ENCODE assay signal across 1 cellular context in the genomic region with DNA sequence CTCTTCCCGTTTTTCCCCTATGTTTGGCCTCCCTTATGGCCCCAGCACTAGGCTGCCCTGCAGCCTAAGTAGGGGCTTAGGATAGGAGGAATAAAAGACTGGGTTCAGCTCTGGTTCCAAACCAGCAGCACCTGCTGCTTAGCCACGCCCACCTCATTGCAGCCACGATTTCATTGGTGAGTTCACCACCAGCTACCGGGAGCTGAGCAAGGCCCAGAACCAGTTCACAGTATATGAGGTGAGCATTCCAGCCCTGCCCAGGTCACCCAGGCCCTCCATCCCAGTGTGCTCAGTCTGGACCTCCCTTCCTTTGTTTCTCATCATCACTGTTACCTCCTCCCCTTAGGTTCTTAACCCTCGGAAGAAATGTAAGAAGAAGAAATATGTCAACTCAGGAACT.
TF ChIP-seq lines count a peak whose summit lies in the region.

No MANE protein-coding gene starts in this region.

TF ChIP-seq in HepG2, 621 proteins besides CTCF, POLR2A, EP300 and RAD21:
- TF ChIP-seq HNRNPK (IDR thresholded peaks at IDR 0.05; ENCODE audit: low read depth, low read length, poor library complexity, severe bottlenecking) = no peak
- peak; percentile 47 for TF ChIP-seq ZNF263 (CRISPR knock-in tag; IDR thresholded peaks at IDR 0.05)
